20 cellular contexts compared by ENCODE assay signal in genomic region chr16:31706318-31706717, GRCh38.
"Had no signal": no experiment of that assay in that cellular context is flagged by ENCODE, and none has a peak within 500 bp of the region (broad histone marks: within the 10 kb centered on the region; RNA-seq: fewer than 3 reads in every experiment).

No MANE protein-coding gene starts in this region.

- H3K27ac ChIP-seq: colonic mucosa, foreskin keratinocyte, hepatocyte, sigmoid colon, skin epidermis, tibial artery, upper lobe of left lung, uterus had no signal

- H3K4me3 ChIP-seq: colonic mucosa, hepatocyte, sigmoid colon, skin epidermis, tibial artery, upper lobe of left lung, uterus had no signal

- H3K27me3 Mint-ChIP-seq: naive B cell had no signal

- H3K4me2 ChIP-seq: hepatocyte had no signal

- H2AFZ ChIP-seq: hepatocyte had no signal

- H3K4me3 Mint-ChIP-seq: endodermal cell, nephron had no signal

- DNase-seq: colonic mucosa; effector CD4-positive, alpha-beta T cell; endodermal cell; erythroblast; foreskin keratinocyte; head of caudate nucleus; kidney; left cardiac atrium; left ventricle myocardium superior; mesendoderm; naive B cell; sigmoid colon; stimulated activated CD4-positive, alpha-beta T cell treated with anti-CD3 and anti-CD28 coated beads, Interleukin-2, amount 100 ng/mL, for 48 hours; stimulated activated naive CD8-positive, alpha-beta T cell treated with anti-CD3 and anti-CD28 coated beads, Interleukin-15, Interleukin-2, amounts not matched to agents 100 U/mL and 50 U/mL, for 24 hours; tibial artery; upper lobe of left lung; uterus had no signal

- H3K4me1 ChIP-seq: colonic mucosa, foreskin keratinocyte, uterus had no signal

- H3K9me3 Mint-ChIP-seq: endodermal cell, naive B cell, nephron had no signal

- H3K9me3 ChIP-seq: colonic mucosa, sigmoid colon, tibial artery, upper lobe of left lung, uterus had no signal

- H3K27me3 ChIP-seq: colonic mucosa, foreskin keratinocyte, hepatocyte, sigmoid colon, tibial artery, upper lobe of left lung, uterus had no signal

- H3K27ac Mint-ChIP-seq: endodermal cell, nephron had no signal

- H3K36me3 ChIP-seq: uterus had no signal

- ATAC-seq: foreskin keratinocyte; left cardiac atrium; left ventricle myocardium superior; stimulated activated naive CD8-positive, alpha-beta T cell treated with anti-CD3 and anti-CD28 coated beads, Interleukin-15, Interleukin-2, amounts not matched to agents 100 U/mL and 50 U/mL, for 24 hours had no signal
